ENCODE assay signal across 8 cellular contexts in genomic region chr6:215335-216034, GRCh38.
A peak's percentile ranks its signal among the peaks of the same experiment; 100 is the strongest.
DNase-seq lines count a peak whose midpoint lies in the region; ATAC-seq lines count a peak whose summit lies in the region.

No MANE protein-coding gene starts in this region.

- peaks cover 33% of the 10 kb centered on the region for H3K4me1 Mint-ChIP-seq in activated CD8-positive, alpha-beta T cell treated with anti-CD3 and anti-CD28 coated beads, Interleukin-2, amount 10 ng/mL, durations not matched to agents 7 days and 5 days (ENCODE audit: low read depth)
- H3K4me1 Mint-ChIP-seq in stimulated activated effector memory CD8-positive, alpha-beta T cell treated with anti-CD3 and anti-CD28 coated beads, Interleukin-12 subunit alpha, Interleukin-12 subunit beta, amount 100 ng/mL, for 72 hours, result peaks cover 51% of the 10 kb centered on the region

- POLR2A ChIA-PET in activated CD8-positive, alpha-beta T cell treated with anti-CD3 and anti-CD28 coated beads, Interleukin-2, amount 10 ng/mL, durations not matched to agents 7 days and 5 days (lab: Charles Lee), result interaction anchor here (1.5 kb wide), 1 partner anchor 10 kb away, joined by 5 read pairs; no protein-coding TSS in a partner anchor

- H3K36me3 Mint-ChIP-seq in activated CD8-positive, alpha-beta T cell treated with anti-CD3 and anti-CD28 coated beads, Interleukin-2, amount 10 ng/mL, durations not matched to agents 7 days and 5 days (ENCODE audit: low read depth), result peaks cover 7% of the 10 kb centered on the region
- H3K36me3 Mint-ChIP-seq in stimulated activated effector memory CD8-positive, alpha-beta T cell treated with anti-CD3 and anti-CD28 coated beads, Interleukin-12 subunit alpha, Interleukin-12 subunit beta, amount 100 ng/mL, for 72 hours, result peaks cover 5% of the 10 kb centered on the region

- CTCF ChIA-PET in activated CD8-positive, alpha-beta T cell treated with anti-CD3 and anti-CD28 coated beads, Interleukin-2, amount 10 ng/mL, durations not matched to agents 7 days and 5 days (lab: Charles Lee), result interaction anchor here (0.9 to 5.3 kb wide), 9 partner anchors 11 to 174 kb away, joined by 3 to 32 read pairs (median 5); no protein-coding TSS in a partner anchor

- H3K9me3 Mint-ChIP-seq in activated CD8-positive, alpha-beta T cell treated with anti-CD3 and anti-CD28 coated beads, Interleukin-2, amount 10 ng/mL, durations not matched to agents 7 days and 5 days (ENCODE audit: insufficient read depth), result no peaks in the 10 kb centered on the region
- H3K9me3 Mint-ChIP-seq in stimulated activated effector memory CD8-positive, alpha-beta T cell treated with anti-CD3 and anti-CD28 coated beads, Interleukin-12 subunit alpha, Interleukin-12 subunit beta, amount 100 ng/mL, for 72 hours, result no peaks in the 10 kb centered on the region

- peak overlapping the region; percentile 45 for H3K27ac Mint-ChIP-seq in activated CD8-positive, alpha-beta T cell treated with anti-CD3 and anti-CD28 coated beads, Interleukin-2, amount 10 ng/mL, durations not matched to agents 7 days and 5 days
- H3K27ac Mint-ChIP-seq in stimulated activated effector memory CD8-positive, alpha-beta T cell treated with anti-CD3 and anti-CD28 coated beads, Interleukin-12 subunit alpha, Interleukin-12 subunit beta, amount 100 ng/mL, for 72 hours, result peak overlapping the region; percentile 2

- peak; percentile 54 for ATAC-seq in activated CD8-positive, alpha-beta T cell treated with anti-CD3 and anti-CD28 coated beads, Interleukin-2, amount 10 ng/mL, durations not matched to agents 7 days and 5 days
- peak; percentile 99 for ATAC-seq in stimulated activated effector memory CD8-positive, alpha-beta T cell treated with anti-CD3 and anti-CD28 coated beads, Interleukin-12 subunit alpha, Interleukin-12 subunit beta, amount 100 ng/mL, for 72 hours
- no peak for ATAC-seq in HG02970 (IDR thresholded peaks at IDR 0.05; ENCODE audit: low FRiP score, unreplicated experiment)

- no peaks in the 10 kb centered on the region for H3K27me3 Mint-ChIP-seq in activated CD8-positive, alpha-beta T cell treated with anti-CD3 and anti-CD28 coated beads, Interleukin-2, amount 10 ng/mL, durations not matched to agents 7 days and 5 days (ENCODE audit: low read depth)

- peak; percentile 50 to 62 for DNase-seq in activated CD8-positive, alpha-beta memory T cell treated with anti-CD3 and anti-CD28 coated beads for 4 hours (ENCODE audit: low read depth in 2 of 2)
- no peak for DNase-seq in activated CD8-positive, alpha-beta memory T cell treated with anti-CD3 and anti-CD28 coated beads for 24 hours
- DNase-seq in activated CD8-positive, alpha-beta T cell treated with anti-CD3 and anti-CD28 coated beads, Interleukin-2, amount 10 ng/mL, durations not matched to agents 7 days and 5 days, result no peak
- DNase-seq in glomerular visceral epithelial cell (ENCODE audit: extremely low spot score) (peak; percentile 68), retina (no peak), NCI-H82 treated with DMSO at 0.1 percent for 48 hours (lab: John Stamatoyannopoulos, UW; ENCODE audit: unreplicated experiment) (no peak)
- DNase-seq in stimulated activated effector memory CD8-positive, alpha-beta T cell treated with anti-CD3 and anti-CD28 coated beads, Interleukin-12 subunit alpha, Interleukin-12 subunit beta, amount 100 ng/mL, for 72 hours (ENCODE audit: low spot score in 2 of 2), result peak; percentile 44 to 82

- H3K4me3 Mint-ChIP-seq in activated CD8-positive, alpha-beta T cell treated with anti-CD3 and anti-CD28 coated beads, Interleukin-2, amount 10 ng/mL, durations not matched to agents 7 days and 5 days, result no peak overlapping the region
- peak overlapping the region; percentile 6 for H3K4me3 Mint-ChIP-seq in stimulated activated effector memory CD8-positive, alpha-beta T cell treated with anti-CD3 and anti-CD28 coated beads, Interleukin-12 subunit alpha, Interleukin-12 subunit beta, amount 100 ng/mL, for 72 hours

Comparison
In these comparisons a context has a peak if more than half of its experiments do, and no peak if none do; other contexts are left out.
1. DNase-seq: peak in activated CD8-positive, alpha-beta memory T cell treated with anti-CD3 and anti-CD28 coated beads for 4 hours (2 of 2), glomerular visceral epithelial cell (single experiment) and stimulated activated effector memory CD8-positive, alpha-beta T cell treated with anti-CD3 and anti-CD28 coated beads, Interleukin-12 subunit alpha, Interleukin-12 subunit beta, amount 100 ng/mL, for 72 hours (2 of 2); none in activated CD8-positive, alpha-beta memory T cell treated with anti-CD3 and anti-CD28 coated beads for 24 hours (single experiment), activated CD8-positive, alpha-beta T cell treated with anti-CD3 and anti-CD28 coated beads, Interleukin-2, amount 10 ng/mL, durations not matched to agents 7 days and 5 days (single experiment), retina (single experiment) and NCI-H82 treated with DMSO at 0.1 percent for 48 hours (single experiment).